1 cellular context compared by ENCODE assay signal in genomic region chr14:49861923-49862673, GRCh38.
TF ChIP-seq lines count a peak whose summit lies in the region.

No MANE protein-coding gene starts in this region.

TF ChIP-seq in GM12878, 131 proteins besides CTCF, POLR2A, EP300 and RAD21 (continued from another document and continues in another):
- TF ChIP-seq ZNF687 (IDR thresholded peaks at IDR 0.05) (0 out of 2 replicates have a peak, but pooled peaks have one; percentile 18), ZNF384 (IDR thresholded peaks at IDR 0.05; ENCODE audit: borderline replicate concordance, low read depth, low read length) (no peak), HSF1 (IDR thresholded peaks at IDR 0.05; ENCODE audit: low read depth, low read length) (0 out of 2 replicates have a peak, but pooled peaks have one; percentile 53), BCL3 (IDR thresholded peaks at IDR 0.05; ENCODE audit: borderline replicate concordance, insufficient read depth, low read depth, low read length, poor library complexity, severe bottlenecking) (no peak), CHD4 (IDR thresholded peaks at IDR 0.05) (no peak), NR2C2 (IDR thresholded peaks at IDR 0.05; ENCODE audit: borderline replicate concordance, control insufficient read depth, insufficient read length, low read depth) (no peak), SMAD1 (IDR thresholded peaks at IDR 0.05; ENCODE audit: low read depth, partially characterized antibody) (peak; percentile 35), FOS (IDR thresholded peaks at IDR 0.05; ENCODE audit: borderline replicate concordance, extremely low read depth, insufficient read length) (no peak), EED (IDR thresholded peaks at IDR 0.05; ENCODE audit: low read depth) (no peak), ZNF592 (IDR thresholded peaks at IDR 0.05) (peak; percentile 95), TCF12 (IDR thresholded peaks at IDR 0.05; ENCODE audit: low read depth, low read length) (0 out of 2 replicates have a peak, but pooled peaks have one; percentile 72), NFYA (IDR thresholded peaks at IDR 0.05; ENCODE audit: borderline replicate concordance, low read depth, low read length) (peak; percentile 25; the same call in 1 of the 2 replicates), CEBPZ (IDR thresholded peaks at IDR 0.05; ENCODE audit: low read depth, low read length) (no peak), MXI1 (IDR thresholded peaks at IDR 0.05; ENCODE audit: low read depth, low read length) (no peak; the same call in 1 of the 2 replicates), CUX1 (IDR thresholded peaks at IDR 0.05; ENCODE audit: insufficient replicate concordance, low read depth, low read length) (no peak), STAT3 (IDR thresholded peaks at IDR 0.05; ENCODE audit: low read depth, low read length) (no peak), DPF2 (IDR thresholded peaks at IDR 0.05) (no peak), CBX5 (IDR thresholded peaks at IDR 0.05; ENCODE audit: low read depth) (peak; percentile 92; the same call in 1 of the 2 replicates), PBX3 (IDR thresholded peaks at IDR 0.05; ENCODE audit: insufficient replicate concordance, low read depth, low read length) (no peak), PML (IDR thresholded peaks at IDR 0.05; ENCODE audit: low read length) (peak; percentile 43; the same call in 1 of the 2 replicates), GATAD2B (conservative IDR thresholded peaks at IDR 0.05; ENCODE audit: low read depth) (no peak), RB1 (IDR thresholded peaks at IDR 0.05; ENCODE audit: borderline replicate concordance) (peak; percentile 51; the same call in 1 of the 2 replicates), NR2C1 (IDR thresholded peaks at IDR 0.05) (0 out of 2 replicates have a peak, but pooled peaks have one; percentile 39), ZBTB40 (IDR thresholded peaks at IDR 0.05; ENCODE audit: borderline replicate concordance) (no peak), SMARCA5 (IDR thresholded peaks at IDR 0.05) (peak; percentile 99)
